Comparison of ENCODE assay signal across 1 cellular context in the genomic region with DNA sequence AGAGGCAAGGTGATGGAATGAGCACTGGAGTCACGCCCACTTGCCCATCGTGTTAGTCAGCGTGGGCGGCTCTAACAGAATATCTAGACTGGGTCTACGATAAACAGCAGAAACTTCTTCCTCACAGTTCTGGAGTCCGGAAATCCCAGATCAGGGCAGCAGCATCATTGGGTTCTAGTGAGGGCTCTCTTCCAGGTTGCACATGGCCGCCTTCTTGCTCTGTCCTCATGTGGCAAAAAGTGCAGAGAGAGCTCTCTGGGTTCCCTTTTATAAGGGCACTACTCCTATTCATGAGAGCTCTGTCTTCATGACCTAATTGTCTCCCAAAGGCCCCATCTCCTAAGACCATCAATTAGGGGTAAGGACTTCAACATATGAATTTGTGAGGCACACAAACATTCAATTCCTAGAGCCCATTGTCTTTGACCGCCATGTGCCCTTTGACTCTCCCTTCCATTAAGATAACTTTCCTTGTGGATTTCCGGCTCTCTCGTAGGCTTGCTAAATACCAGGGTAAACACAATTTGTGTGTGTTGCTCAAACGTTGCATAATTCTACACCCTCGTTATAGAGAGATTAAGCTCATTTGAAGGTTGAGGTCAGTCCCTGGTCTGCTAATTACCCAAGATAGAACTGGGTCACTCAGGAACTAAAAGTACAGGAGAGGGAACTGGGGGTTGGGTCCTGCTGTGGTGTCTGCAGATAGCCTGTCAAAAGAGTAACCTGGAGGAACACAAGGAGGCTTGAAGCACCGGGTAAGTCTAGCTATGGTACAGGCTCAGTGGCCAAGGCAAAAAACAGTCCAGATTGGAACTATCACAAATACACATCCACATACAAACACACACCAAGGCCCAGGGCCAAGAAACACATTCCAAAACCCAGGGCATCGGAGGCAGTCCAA.
A peak's percentile ranks its signal among the peaks of the same experiment; 100 is the strongest.
TF ChIP-seq lines count a peak whose summit lies in the region.

No MANE protein-coding gene starts in this region.

TF ChIP-seq in HepG2, 621 proteins besides CTCF, POLR2A, EP300 and RAD21 (continued from another document and continues in another):
- TF ChIP-seq DNMT1 (CRISPR knock-in tag; IDR thresholded peaks at IDR 0.05) (0 out of 2 replicates have a peak, but pooled peaks have one; percentile 35), ZNF710 (CRISPR knock-in tag; IDR thresholded peaks at IDR 0.05; ENCODE audit: borderline replicate concordance) (peak; percentile 87), NFKB2 (CRISPR knock-in tag; IDR thresholded peaks at IDR 0.05; ENCODE audit: borderline replicate concordance) (no peak), ZNF101 (CRISPR knock-in tag; IDR thresholded peaks at IDR 0.05; ENCODE audit: borderline replicate concordance, low read depth) (no peak), ZNF577 (CRISPR knock-in tag; IDR thresholded peaks at IDR 0.05; ENCODE audit: borderline replicate concordance, low read depth) (no peak), PTBP1 (IDR thresholded peaks at IDR 0.05; ENCODE audit: low read depth, low read length, poor library complexity, severe bottlenecking) (no peak), NFIB (CRISPR knock-in tag; IDR thresholded peaks at IDR 0.05; ENCODE audit: borderline replicate concordance) (no peak), FOXK2 (IDR thresholded peaks at IDR 0.05) (peak; percentile 86), POLR2G (IDR thresholded peaks at IDR 0.05; ENCODE audit: low read depth, low read length) (no peak), ZNF615 (CRISPR knock-in tag; IDR thresholded peaks at IDR 0.05; ENCODE audit: borderline replicate concordance) (peak; percentile 90; the same call in 1 of the 2 replicates), ZNF335 (CRISPR knock-in tag; IDR thresholded peaks at IDR 0.05) (peak; percentile 91), CREM (IDR thresholded peaks at IDR 0.05) (peak; percentile 94), CREM (CRISPR knock-in tag; IDR thresholded peaks at IDR 0.05) (no peak), ZNF160 (CRISPR knock-in tag; IDR thresholded peaks at IDR 0.05) (no peak), ZNF720 (CRISPR knock-in tag; IDR thresholded peaks at IDR 0.05) (no peak), SNAPC2 (CRISPR knock-in tag; IDR thresholded peaks at IDR 0.05) (peak; percentile 77; the same call in 1 of the 2 replicates), SRY (CRISPR knock-in tag; IDR thresholded peaks at IDR 0.05) (no peak), HIC2 (CRISPR knock-in tag; IDR thresholded peaks at IDR 0.05; ENCODE audit: low read depth) (0 out of 2 replicates have a peak, but pooled peaks have one; percentile 34), KLF12 (CRISPR knock-in tag; IDR thresholded peaks at IDR 0.05; ENCODE audit: borderline replicate concordance) (no peak), ZNF12 (CRISPR knock-in tag; IDR thresholded peaks at IDR 0.05) (peak; percentile 74), KAT2B (IDR thresholded peaks at IDR 0.05; ENCODE audit: borderline replicate concordance, low read depth, low read length) (no peak), ZNF891 (CRISPR knock-in tag; IDR thresholded peaks at IDR 0.05) (no peak), ZBTB44 (CRISPR knock-in tag; IDR thresholded peaks at IDR 0.05) (no peak), KLF11 (CRISPR knock-in tag; IDR thresholded peaks at IDR 0.05) (no peak; the same call in 1 of the 2 replicates), XBP1 (CRISPR knock-in tag; IDR thresholded peaks at IDR 0.05) (no peak), HOMEZ (CRISPR knock-in tag; IDR thresholded peaks at IDR 0.05; ENCODE audit: low read depth) (peak; percentile 93), PHF21A (CRISPR knock-in tag; IDR thresholded peaks at IDR 0.05) (peak; percentile 94), ZNF766 (CRISPR knock-in tag; IDR thresholded peaks at IDR 0.05; ENCODE audit: borderline replicate concordance) (no peak), MLXIP (CRISPR knock-in tag; IDR thresholded peaks at IDR 0.05; ENCODE audit: borderline replicate concordance) (no peak), ZNF333 (CRISPR knock-in tag; IDR thresholded peaks at IDR 0.05; ENCODE audit: borderline replicate concordance) (no peak), HDAC2 (CRISPR knock-in tag; IDR thresholded peaks at IDR 0.05) (peak; percentile 99)
- TF ChIP-seq, protein P1, sequence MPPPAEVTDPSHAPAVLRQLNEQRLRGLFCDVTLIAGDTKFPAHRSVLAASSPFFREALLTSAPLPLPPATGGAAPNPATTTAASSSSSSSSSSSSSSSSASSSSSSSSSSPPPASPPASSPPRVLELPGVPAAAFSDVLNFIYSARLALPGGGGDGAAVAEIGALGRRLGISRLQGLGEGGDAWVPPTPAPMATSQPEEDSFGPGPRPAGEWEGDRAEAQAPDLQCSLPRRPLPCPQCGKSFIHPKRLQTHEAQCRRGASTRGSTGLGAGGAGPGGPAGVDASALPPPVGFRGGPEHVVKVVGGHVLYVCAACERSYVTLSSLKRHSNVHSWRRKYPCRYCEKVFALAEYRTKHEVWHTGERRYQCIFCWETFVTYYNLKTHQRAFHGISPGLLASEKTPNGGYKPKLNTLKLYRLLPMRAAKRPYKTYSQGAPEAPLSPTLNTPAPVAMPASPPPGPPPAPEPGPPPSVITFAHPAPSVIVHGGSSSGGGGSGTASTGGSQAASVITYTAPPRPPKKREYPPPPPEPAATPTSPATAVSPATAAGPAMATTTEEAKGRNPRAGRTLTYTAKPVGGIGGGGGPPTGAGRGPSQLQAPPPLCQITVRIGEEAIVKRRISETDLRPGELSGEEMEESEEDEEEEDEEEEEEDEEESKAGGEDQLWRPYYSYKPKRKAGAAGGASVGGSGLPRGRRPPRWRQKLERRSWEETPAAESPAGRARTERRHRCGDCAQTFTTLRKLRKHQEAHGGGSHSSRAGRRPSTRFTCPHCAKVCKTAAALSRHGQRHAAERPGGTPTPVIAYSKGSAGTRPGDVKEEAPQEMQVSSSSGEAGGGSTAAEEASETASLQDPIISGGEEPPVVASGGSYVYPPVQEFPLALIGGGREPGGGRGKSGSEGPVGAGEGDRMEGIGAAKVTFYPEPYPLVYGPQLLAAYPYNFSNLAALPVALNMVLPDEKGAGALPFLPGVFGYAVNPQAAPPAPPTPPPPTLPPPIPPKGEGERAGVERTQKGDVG (CRISPR knock-in tag; IDR thresholded peaks at IDR 0.05; ENCODE audit: borderline replicate concordance) = no peak
- TF ChIP-seq, protein P2, sequence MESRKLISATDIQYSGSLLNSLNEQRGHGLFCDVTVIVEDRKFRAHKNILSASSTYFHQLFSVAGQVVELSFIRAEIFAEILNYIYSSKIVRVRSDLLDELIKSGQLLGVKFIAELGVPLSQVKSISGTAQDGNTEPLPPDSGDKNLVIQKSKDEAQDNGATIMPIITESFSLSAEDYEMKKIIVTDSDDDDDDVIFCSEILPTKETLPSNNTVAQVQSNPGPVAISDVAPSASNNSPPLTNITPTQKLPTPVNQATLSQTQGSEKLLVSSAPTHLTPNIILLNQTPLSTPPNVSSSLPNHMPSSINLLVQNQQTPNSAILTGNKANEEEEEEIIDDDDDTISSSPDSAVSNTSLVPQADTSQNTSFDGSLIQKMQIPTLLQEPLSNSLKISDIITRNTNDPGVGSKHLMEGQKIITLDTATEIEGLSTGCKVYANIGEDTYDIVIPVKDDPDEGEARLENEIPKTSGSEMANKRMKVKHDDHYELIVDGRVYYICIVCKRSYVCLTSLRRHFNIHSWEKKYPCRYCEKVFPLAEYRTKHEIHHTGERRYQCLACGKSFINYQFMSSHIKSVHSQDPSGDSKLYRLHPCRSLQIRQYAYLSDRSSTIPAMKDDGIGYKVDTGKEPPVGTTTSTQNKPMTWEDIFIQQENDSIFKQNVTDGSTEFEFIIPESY (CRISPR knock-in tag; IDR thresholded peaks at IDR 0.05) = peak; percentile 78
- TF ChIP-seq, protein P3, sequence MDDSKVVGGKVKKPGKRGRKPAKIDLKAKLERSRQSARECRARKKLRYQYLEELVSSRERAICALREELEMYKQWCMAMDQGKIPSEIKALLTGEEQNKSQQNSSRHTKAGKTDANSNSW (CRISPR knock-in tag; IDR thresholded peaks at IDR 0.05; ENCODE audit: borderline replicate concordance) = no peak
